8 cellular contexts compared by ENCODE assay signal in genomic region chr9:35079041-35079425, GRCh38. TPM values are rescaled to one million over a fixed set of nuclear protein-coding genes. Genes with fewer than 3 reads are reported as not detected.
DNase-seq lines count a peak whose midpoint lies in the region; ATAC-seq, FAIRE-seq and TF ChIP-seq lines count a peak whose summit lies in the region.

No MANE protein-coding gene starts in this region.

- FAIRE-seq in keratinocyte (lab: Jason Lieb, UNC): no peak

- peaks cover 32% of the 10 kb centered on the region for H3K36me3 ChIP-seq in HAP-1 (replicated peaks)
- peaks cover 0 to 4% of the 10 kb centered on the region in 2 experiments for H3K36me3 ChIP-seq in keratinocyte (ENCODE audit: control insufficient read depth in 2 of 2, extremely low read depth in 1 of 2, insufficient read depth in 2 of 2, low read length in 2 of 2)
- no peaks in the 10 kb centered on the region for H3K36me3 ChIP-seq in thyroid gland

- H3K4me2 ChIP-seq in keratinocyte (ENCODE audit: control insufficient read depth, extremely low read depth, insufficient read depth, low read depth, low read length): peak overlapping the region; percentile 93

- no peak for TF ChIP-seq POLR2A in thyroid gland (IDR thresholded peaks at IDR 0.05)

- peak overlapping the region; percentile 96 for H3K4me3 ChIP-seq in AG09309 (ENCODE audit: control insufficient read depth, low read depth, low read length)
- peak overlapping the region; percentile 77 for H3K4me3 ChIP-seq in HAP-1
- peak overlapping the region; percentile 51 to 93 (median 84) for H3K4me3 ChIP-seq in keratinocyte (ENCODE audit: control insufficient read depth in 2 of 3, extremely low read depth in 1 of 3, insufficient read depth in 2 of 3, low read depth in 1 of 3, low read length in 3 of 3)
- peak overlapping the region in 2 of 3 donors; percentile 53 to 64 for H3K4me3 ChIP-seq in thyroid gland (replicated peaks in 1 of 3)

- 3 to 7% methylated on average over 6 to 9 of the region's 10 CpGs for WGBS in thyroid gland, 2 donors

- H3K9me3 ChIP-seq in HAP-1 (no peaks in the 10 kb centered on the region), keratinocyte (ENCODE audit: control insufficient read depth, low read depth, low read length) (no peaks in the 10 kb centered on the region), thyroid gland (no peaks in the 10 kb centered on the region)

- H3K27ac Mint-ChIP-seq in activated CD8-positive, alpha-beta T cell treated with anti-CD3 and anti-CD28 coated beads for 36 hours: peak overlapping the region; percentile 97

- peaks cover 21% of the 10 kb centered on the region for H3K4me1 Mint-ChIP-seq in activated CD8-positive, alpha-beta T cell treated with anti-CD3 and anti-CD28 coated beads for 36 hours (ENCODE audit: low read depth)

- no peak for ATAC-seq in activated CD8-positive, alpha-beta T cell treated with anti-CD3 and anti-CD28 coated beads for 36 hours
- no peak for ATAC-seq in GM18867 (IDR thresholded peaks at IDR 0.05; ENCODE audit: unreplicated experiment)
- no peak for ATAC-seq in HG02759 (IDR thresholded peaks at IDR 0.05; ENCODE audit: unreplicated experiment)

- DNase-seq in AG09309 (ENCODE audit: low read depth) (no peak), HAP-1 (ENCODE audit: low spot score in 2 of 2) (peak in 1 of 2 experiments; percentile 25), keratinocyte (ENCODE audit: low read depth, low spot score) (no peak), thyroid gland (no peak), NCI-H1048 (lab: John Stamatoyannopoulos, UW) (no peak)
- DNase-seq in activated CD8-positive, alpha-beta T cell treated with anti-CD3 and anti-CD28 coated beads for 36 hours: peak; percentile 18

- peak overlapping the region; percentile 82 for H3K9ac ChIP-seq in keratinocyte (ENCODE audit: control insufficient read depth, extremely low read depth, insufficient read depth, low read length)

- no peaks in the 10 kb centered on the region for H3K27me3 ChIP-seq in HAP-1 (ENCODE audit: low read depth)
- no peaks in the 10 kb centered on the region for H3K27me3 ChIP-seq in keratinocyte (ENCODE audit: control insufficient read depth, extremely low read depth, insufficient read depth, low read length)
- H3K27me3 ChIP-seq in thyroid gland: no peaks in the 10 kb centered on the region

- in situ Hi-C loops in HAP-1 (cut with MboI; ENCODE audit: low sequenced_read_pairs): no loop called here

- H3K27me3 Mint-ChIP-seq in activated CD8-positive, alpha-beta T cell treated with anti-CD3 and anti-CD28 coated beads for 36 hours: no peaks in the 10 kb centered on the region

- CTCF ChIA-PET in activated CD8-positive, alpha-beta T cell treated with anti-CD3 and anti-CD28 coated beads for 36 hours (lab: Charles Lee): interaction anchor here (1.0 to 8.2 kb wide), 7 partner anchors 10 to 180 kb away, joined by 4 to 83 read pairs (median 5); partner anchors contain the start of gene PIGO

- no peaks in the 10 kb centered on the region for H4K20me1 ChIP-seq in keratinocyte (ENCODE audit: control insufficient read depth, extremely low read depth, insufficient read depth, low read length)

- H3K9me1 ChIP-seq in keratinocyte (ENCODE audit: control insufficient read depth, extremely low read depth, insufficient read depth, low read length): no peaks in the 10 kb centered on the region

- peaks cover 6% of the 10 kb centered on the region for H3K4me1 ChIP-seq in HAP-1
- peaks cover 12% of the 10 kb centered on the region for H3K4me1 ChIP-seq in keratinocyte (ENCODE audit: control insufficient read depth, extremely low read depth, insufficient read depth, low read length)
- peaks cover 11 to 14% of the 10 kb centered on the region in 2 donors for H3K4me1 ChIP-seq in thyroid gland

- TF ChIP-seq CTCF in AG09309 (IDR thresholded peaks at IDR 0.05; ENCODE audit: control insufficient read depth, insufficient read depth, low read depth, low read length, missing control alignments) (no peak), keratinocyte (optimal IDR thresholded peaks at IDR 0.05 in 1 of 3, IDR thresholded peaks at IDR 0.05 in 1 of 3, conservative IDR thresholded peaks at IDR 0.05 in 1 of 3; ENCODE audit: extremely low read depth in 1 of 3, insufficient read depth in 2 of 3, low read length in 3 of 3) (no peak), thyroid gland (IDR thresholded peaks at IDR 0.05) (no peak)
- TF ChIP-seq CTCF in activated CD8-positive, alpha-beta T cell treated with anti-CD3 and anti-CD28 coated beads for 36 hours (IDR thresholded peaks at IDR 0.05): no peak

- H3K9me3 Mint-ChIP-seq in activated CD8-positive, alpha-beta T cell treated with anti-CD3 and anti-CD28 coated beads for 36 hours: no peaks in the 10 kb centered on the region

- H3K79me2 ChIP-seq in keratinocyte (ENCODE audit: control insufficient read depth, insufficient read depth, low read length): peaks cover 16% of the 10 kb centered on the region

- dilution Hi-C loops in keratinocyte (cut with MboI; ENCODE audit: extremely low pct_ligation_motif_present, low sequenced_read_pairs): no loop called here

- POLR2A ChIA-PET in activated CD8-positive, alpha-beta T cell treated with anti-CD3 and anti-CD28 coated beads for 36 hours (lab: Charles Lee): interaction anchor here (0.7 to 7.5 kb wide), 10 partner anchors 8 to 131 kb away, joined by 3 to 101 read pairs (median 6); partner anchors contain the start of genes PIGO, STOML2 and VCP

- peak overlapping the region; percentile 87 for H2AFZ ChIP-seq in keratinocyte (ENCODE audit: control insufficient read depth, low read length)

- intact Hi-C loops in activated CD8-positive, alpha-beta T cell treated with anti-CD3 and anti-CD28 coated beads for 36 hours (cut with micrococcal nuclease): no loop called here
- intact Hi-C loops in thyroid gland (cut with DNase I): no loop called here

- H3K4me3 Mint-ChIP-seq in activated CD8-positive, alpha-beta T cell treated with anti-CD3 and anti-CD28 coated beads for 36 hours: peak overlapping the region; percentile 90

- H3K27ac ChIP-seq in keratinocyte (ENCODE audit: control insufficient read depth, insufficient read depth, low read length) (peak overlapping the region; percentile 76), thyroid gland (peak overlapping the region in 1 of 3 donors; percentile 58)

- peaks cover 43% of the 10 kb centered on the region for H3K36me3 Mint-ChIP-seq in activated CD8-positive, alpha-beta T cell treated with anti-CD3 and anti-CD28 coated beads for 36 hours (ENCODE audit: low read depth)

RNA-seq across cellular contexts. Expression of gene FANCG, which starts 0.7 kb away (rescaled TPM):
- total RNA-seq in activated CD8-positive, alpha-beta T cell treated with anti-CD3 and anti-CD28 coated beads for 36 hours: 10 to 100 TPM; 91.5 to 94.0 TPM
- 9.4 to 14.6 TPM (median 14.5 TPM) in 3 replicates for polyA plus RNA-seq in keratinocyte
- 8.3 TPM for polyA plus RNA-seq in keratinocyte (2011; ENCODE audit: low read depth)
- 5.1 and 7.0 TPM in 2 replicates for polyA plus RNA-seq in keratinocyte (2011; cell fraction: cytosol; rRNA removed)
- 27.6 and 30.3 TPM in 2 replicates for polyA plus RNA-seq in keratinocyte (2011; cell fraction: nucleus; rRNA removed)
- 10.5 and 16.2 TPM in 2 replicates for polyA plus RNA-seq in keratinocyte (2012; ENCODE audit: low replicate concordance)
- polyA minus RNA-seq in keratinocyte: 5.7 to 16.3 TPM (median 16.1 TPM) in 3 replicates
- 4.0 TPM for polyA minus RNA-seq in keratinocyte (2011; cell fraction: cytosol; rRNA and poly(A)+ RNA removed)
- polyA minus RNA-seq in keratinocyte (2011; cell fraction: nucleus; rRNA and poly(A)+ RNA removed): 7.4 and 11.3 TPM in 2 replicates
- 10 to 100 TPM in 3 of 4 donors, 1 to 10 TPM in 1; 8.6 to 13.8 (median 11.8) TPM for total RNA-seq in thyroid gland

RNA-seq across cellular contexts. Expression of gene VCP, which starts 6.6 kb away (rescaled TPM):
- 100 to 1,000 TPM; 215 to 224 TPM for total RNA-seq in activated CD8-positive, alpha-beta T cell treated with anti-CD3 and anti-CD28 coated beads for 36 hours
- polyA plus RNA-seq in keratinocyte: 339 to 414 TPM (median 356 TPM) in 3 replicates
- polyA plus RNA-seq in keratinocyte (2011; ENCODE audit: low read depth): 109 TPM
- polyA plus RNA-seq in keratinocyte (2011; cell fraction: cytosol; rRNA removed): 235 and 294 TPM in 2 replicates
- polyA plus RNA-seq in keratinocyte (2011; cell fraction: nucleus; rRNA removed): 447 and 511 TPM in 2 replicates
- 197 and 386 TPM in 2 replicates for polyA plus RNA-seq in keratinocyte (2012; ENCODE audit: low replicate concordance)
- polyA minus RNA-seq in keratinocyte: 460 to 537 TPM (median 484 TPM) in 3 replicates
- polyA minus RNA-seq in keratinocyte (2011; cell fraction: cytosol; rRNA and poly(A)+ RNA removed): 296 TPM
- polyA minus RNA-seq in keratinocyte (2011; cell fraction: nucleus; rRNA and poly(A)+ RNA removed): 417 and 614 TPM in 2 replicates
- 100 to 1,000 TPM; 150 to 260 (median 233) TPM for total RNA-seq in thyroid gland

RNA-seq across cellular contexts. Expression of gene PIGO, which starts 17.4 kb away (rescaled TPM):
- total RNA-seq in activated CD8-positive, alpha-beta T cell treated with anti-CD3 and anti-CD28 coated beads for 36 hours: 10 to 100 TPM; 19.8 to 21.9 TPM
- 18.6 to 27.0 TPM (median 20.7 TPM) in 3 replicates for polyA plus RNA-seq in keratinocyte
- 7.3 TPM for polyA plus RNA-seq in keratinocyte (2011; ENCODE audit: low read depth)
- 6.6 and 8.7 TPM in 2 replicates for polyA plus RNA-seq in keratinocyte (2011; cell fraction: cytosol; rRNA removed)
- polyA plus RNA-seq in keratinocyte (2011; cell fraction: nucleus; rRNA removed): 40.9 and 44.2 TPM in 2 replicates
- polyA plus RNA-seq in keratinocyte (2012; ENCODE audit: low replicate concordance): 12.0 and 19.7 TPM in 2 replicates
- 27.8 to 50.9 TPM (median 29.3 TPM) in 3 replicates for polyA minus RNA-seq in keratinocyte
- 8.1 TPM for polyA minus RNA-seq in keratinocyte (2011; cell fraction: cytosol; rRNA and poly(A)+ RNA removed)
- polyA minus RNA-seq in keratinocyte (2011; cell fraction: nucleus; rRNA and poly(A)+ RNA removed): 32.5 and 39.8 TPM in 2 replicates
- total RNA-seq in thyroid gland: 10 to 100 TPM; 20.8 to 50.5 (median 39.4) TPM

RNA-seq across cellular contexts. Expression of gene STOML2, which starts 23.9 kb away (rescaled TPM):
- total RNA-seq in activated CD8-positive, alpha-beta T cell treated with anti-CD3 and anti-CD28 coated beads for 36 hours: 100 to 1,000 TPM; 208 to 211 TPM
- polyA plus RNA-seq in keratinocyte: 149 to 174 TPM (median 154 TPM) in 3 replicates
- 53.8 TPM for polyA plus RNA-seq in keratinocyte (2011; ENCODE audit: low read depth)
- 129 and 146 TPM in 2 replicates for polyA plus RNA-seq in keratinocyte (2011; cell fraction: cytosol; rRNA removed)
- 70.7 and 85.4 TPM in 2 replicates for polyA plus RNA-seq in keratinocyte (2011; cell fraction: nucleus; rRNA removed)
- polyA plus RNA-seq in keratinocyte (2012; ENCODE audit: low replicate concordance): 109 and 138 TPM in 2 replicates
- 86.9 to 195 TPM (median 104 TPM) in 3 replicates for polyA minus RNA-seq in keratinocyte
- polyA minus RNA-seq in keratinocyte (2011; cell fraction: cytosol; rRNA and poly(A)+ RNA removed): 49.5 TPM
- 10.3 and 18.0 TPM in 2 replicates for polyA minus RNA-seq in keratinocyte (2011; cell fraction: nucleus; rRNA and poly(A)+ RNA removed)
- 100 to 1,000 TPM in 1 of 4 donors, 10 to 100 TPM in 3; 72.5 to 130 (median 99.8) TPM for total RNA-seq in thyroid gland

RNA-seq across cellular contexts. Expression of gene ATOSB, which starts 36.6 kb away (rescaled TPM):
- total RNA-seq in activated CD8-positive, alpha-beta T cell treated with anti-CD3 and anti-CD28 coated beads for 36 hours: 1 to 10 TPM; 5.9 to 6.0 TPM
- 32.7 to 51.3 TPM (median 39.4 TPM) in 3 replicates for polyA plus RNA-seq in keratinocyte
- polyA plus RNA-seq in keratinocyte (2011; ENCODE audit: low read depth): 6.2 TPM
- 43.2 and 52.8 TPM in 2 replicates for polyA plus RNA-seq in keratinocyte (2011; cell fraction: cytosol; rRNA removed)
- polyA plus RNA-seq in keratinocyte (2011; cell fraction: nucleus; rRNA removed): 67.9 and 80.4 TPM in 2 replicates
- 19.0 and 29.9 TPM in 2 replicates for polyA plus RNA-seq in keratinocyte (2012; ENCODE audit: low replicate concordance)
- polyA minus RNA-seq in keratinocyte: 29.3 to 47.8 TPM (median 40.4 TPM) in 3 replicates
- polyA minus RNA-seq in keratinocyte (2011; cell fraction: cytosol; rRNA and poly(A)+ RNA removed): 44.1 TPM
- polyA minus RNA-seq in keratinocyte (2011; cell fraction: nucleus; rRNA and poly(A)+ RNA removed): 30.5 and 37.5 TPM in 2 replicates
- total RNA-seq in thyroid gland: 10 to 100 TPM in 2 of 4 donors, 1 to 10 TPM in 2; 7.8 to 21.0 (median 11.8) TPM

Comparison
In these comparisons a context has a peak if more than half of its experiments do, and no peak if none do; other contexts are left out.
1. RNA of gene FANCG, which starts 0.7 kb away (total RNA-seq): 91.5 to 94.0 TPM in activated CD8-positive, alpha-beta T cell treated with anti-CD3 and anti-CD28 coated beads for 36 hours; 8.6 to 13.8 TPM in thyroid gland; every median in the first group is over 4 times any median in the second.
2. Peak in every context shown above with its lines, with median percentiles within 50 percentile points of each other: H3K4me3 ChIP-seq.